ENCODE assay signal across 19 cellular contexts in the genomic region with DNA sequence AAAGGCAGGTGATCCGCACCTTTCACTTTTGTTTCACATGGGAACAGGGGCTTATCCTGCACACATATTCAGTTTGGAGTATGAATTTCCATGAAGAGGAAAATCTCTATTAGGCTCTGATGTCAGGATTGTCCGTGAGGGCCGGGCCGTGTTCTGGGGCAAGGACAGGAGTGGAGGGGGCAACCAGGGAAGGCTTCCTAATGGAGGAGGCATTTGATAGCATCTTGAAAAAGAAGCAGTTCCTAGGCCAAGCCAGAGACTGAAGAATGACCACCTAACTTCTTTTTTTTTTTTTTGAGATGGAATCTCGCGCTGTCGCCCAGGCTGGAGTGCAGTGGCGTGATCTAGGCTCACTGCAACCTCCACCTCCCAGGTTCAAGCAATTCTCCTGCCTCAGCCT.
DNase-seq lines count a peak whose midpoint lies in the region; ATAC-seq and TF ChIP-seq lines count a peak whose summit lies in the region.
"Had no signal": no experiment of that assay in that cellular context is flagged by ENCODE, and none has a peak within 500 bp of the region (broad histone marks: within the 10 kb centered on the region; RNA-seq: fewer than 3 reads in every experiment).

No MANE protein-coding gene starts in this region.

- 94 to 99% methylated on average over 8 of the region's 8 CpGs for WGBS in heart right ventricle, 2 donors
- 93 to 98% methylated on average over 3 to 8 of the region's 8 CpGs for whole genome bisulfite sequencing in endodermal cell (ENCODE audit: insufficient coverage in 1 of 2, insufficient read length in 1 of 2), 2 experiments

- H3K4me1 ChIP-seq in heart right ventricle: peaks cover 3 to 53% (median 30%) of the 10 kb centered on the region in 9 donors
- peaks cover 58 to 63% of the 10 kb centered on the region in 2 experiments for H3K4me1 ChIP-seq in neutrophil (ENCODE audit: control insufficient read depth in 1 of 2, insufficient read depth in 1 of 2, low read depth in 1 of 2, low read length in 1 of 2)
- no peaks in the 10 kb centered on the region for H3K4me1 ChIP-seq in endodermal cell (ENCODE audit: control insufficient read depth, insufficient read depth, low read length)

- intact Hi-C loops in cardiac septum (cut with DNase I): no loop called here
- intact Hi-C loops in heart right ventricle (cut with DNase I): no loop called here

- ATAC-seq in heart right ventricle (no peak), HG03095 (IDR thresholded peaks at IDR 0.05; ENCODE audit: unreplicated experiment) (no peak)
- no peak for ATAC-seq in activated T-cell treated with anti-CD3 and anti-CD28 coated beads, Interleukin-2, amount 50 U/mL, for 4 hours
- ATAC-seq: HCT116 had no signal

- no peaks in the 10 kb centered on the region for H3K36me3 ChIP-seq in heart right ventricle
- no peaks in the 10 kb centered on the region for H3K36me3 ChIP-seq in neutrophil
- no peaks in the 10 kb centered on the region for H3K36me3 ChIP-seq in endodermal cell (ENCODE audit: control insufficient read depth, insufficient read depth, low read length)
- H3K36me3 ChIP-seq: Peyer's patch, SJSA1 had no signal

- H3K9me3 Mint-ChIP-seq in activated T-cell treated with anti-CD3 and anti-CD28 coated beads, Interleukin-2, amount 50 U/mL, for 4 hours: no peaks in the 10 kb centered on the region
- no peaks in the 10 kb centered on the region for H3K9me3 Mint-ChIP-seq in endodermal cell
- H3K9me3 Mint-ChIP-seq: GM23338 had no signal

- H3K27ac Mint-ChIP-seq in endodermal cell: no peak overlapping the region

- no peak overlapping the region for H3K9ac ChIP-seq in endodermal cell (ENCODE audit: extremely low read depth, low read length, poor library complexity, severe bottlenecking)
- H3K9ac ChIP-seq: KMS-11 had no signal

- DNase-seq in cardiac septum (ENCODE audit: low spot score) (peak; percentile 44), heart right ventricle (no peak), islet precursor cell (peak; percentile 41), SHP77 treated with DMSO at 0.1 percent for 48 hours (lab: John Stamatoyannopoulos, UW) (no peak), endodermal cell (no peak)
- DNase-seq in activated T-cell treated with anti-CD3 and anti-CD28 coated beads, Interleukin-2, amount 50 U/mL, for 4 hours: no peak
- DNase-seq: COR-L47, DMS153, NCI-H1048, NCI-H1436 treated with DMSO at 0.1 percent for 48 hours, NCI-H2029 treated with DMSO at 0.1 percent for 48 hours, NCI-H510A treated with DMSO at 0.1 percent for 48 hours had no signal

- H3K4me3 ChIP-seq in heart right ventricle (no peak overlapping the region), neutrophil (ENCODE audit: low read depth in 1 of 2, low read length in 1 of 2) (peak overlapping the region in 1 of 2 experiments; percentile 49), endodermal cell (ENCODE audit: low read length) (no peak overlapping the region)
- H3K4me3 ChIP-seq: GM23338, Peyer's patch, SJSA1 had no signal

- peak overlapping the region in 1 of 10 donors; percentile 69 for H3K27ac ChIP-seq in heart right ventricle
- H3K27ac ChIP-seq in neutrophil: peak overlapping the region; percentile 88
- H3K27ac ChIP-seq in endodermal cell (ENCODE audit: low read depth, low read length): no peak overlapping the region
- H3K27ac ChIP-seq: KMS-11, SJSA1 had no signal

- TF ChIP-seq CTCF in heart right ventricle (IDR thresholded peaks at IDR 0.05) (no peak), neutrophil (IDR thresholded peaks at IDR 0.05) (no peak), endodermal cell (conservative IDR thresholded peaks at IDR 0.05) (no peak)

- H3K4me1 Mint-ChIP-seq in activated T-cell treated with anti-CD3 and anti-CD28 coated beads, Interleukin-2, amount 50 U/mL, for 4 hours (ENCODE audit: low read depth): peaks cover 18% of the 10 kb centered on the region
- H3K4me1 Mint-ChIP-seq in endodermal cell: peaks cover 17% of the 10 kb centered on the region

- H3K27me3 ChIP-seq in heart right ventricle: no peaks in the 10 kb centered on the region
- no peaks in the 10 kb centered on the region for H3K27me3 ChIP-seq in neutrophil
- H3K27me3 ChIP-seq in endodermal cell (ENCODE audit: control insufficient read depth, insufficient read depth, low read length, poor library complexity, severe bottlenecking): no peaks in the 10 kb centered on the region
- H3K27me3 ChIP-seq: Peyer's patch, SJSA1 had no signal

- no peaks in the 10 kb centered on the region for H3K27me3 Mint-ChIP-seq in activated T-cell treated with anti-CD3 and anti-CD28 coated beads, Interleukin-2, amount 50 U/mL, for 4 hours (ENCODE audit: low read depth)
- H3K27me3 Mint-ChIP-seq in endodermal cell (ENCODE audit: insufficient read depth): no peaks in the 10 kb centered on the region

- H3K9me3 ChIP-seq in heart right ventricle (no peaks in the 10 kb centered on the region), neutrophil (no peaks in the 10 kb centered on the region), endodermal cell (ENCODE audit: control insufficient read depth, low read length) (no peaks in the 10 kb centered on the region)
- H3K9me3 ChIP-seq: Peyer's patch, SJSA1 had no signal

- H3K4me3 Mint-ChIP-seq in activated T-cell treated with anti-CD3 and anti-CD28 coated beads, Interleukin-2, amount 50 U/mL, for 4 hours: no peak overlapping the region
- H3K4me3 Mint-ChIP-seq in endodermal cell: no peak overlapping the region
- H3K4me3 Mint-ChIP-seq: GM23338 had no signal

- H3K36me3 Mint-ChIP-seq in activated T-cell treated with anti-CD3 and anti-CD28 coated beads, Interleukin-2, amount 50 U/mL, for 4 hours (ENCODE audit: insufficient read depth): no peaks in the 10 kb centered on the region
- peaks cover 9% of the 10 kb centered on the region for H3K36me3 Mint-ChIP-seq in endodermal cell (ENCODE audit: low read depth)

Comparison
In these comparisons a context has a peak if more than half of its experiments do, and no peak if none do; other contexts are left out.
1. DNase-seq: peak in cardiac septum (single experiment) and islet precursor cell (single experiment); none in heart right ventricle (0 of 2), activated T-cell treated with anti-CD3 and anti-CD28 coated beads, Interleukin-2, amount 50 U/mL, for 4 hours (single experiment), SHP77 treated with DMSO at 0.1 percent for 48 hours (single experiment) and endodermal cell (single experiment).